In the genomic region with DNA sequence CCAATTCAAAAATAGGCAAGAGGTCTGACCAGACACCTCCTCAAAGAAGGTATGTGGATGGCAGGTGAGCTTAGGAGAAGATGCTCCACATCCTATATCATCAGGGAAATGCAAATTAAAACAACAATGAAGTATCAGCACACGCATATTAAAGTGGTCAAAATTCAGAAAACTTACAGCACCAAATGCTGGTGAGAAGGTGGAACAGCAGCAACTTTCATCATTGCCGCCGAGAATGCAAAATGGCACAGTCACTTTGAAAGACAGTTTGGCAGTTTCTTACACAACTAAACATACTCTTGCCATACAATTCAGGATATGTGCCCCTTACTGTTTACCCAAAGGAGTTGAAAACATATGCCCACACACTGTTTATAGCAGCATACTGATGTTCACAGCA, we compare ENCODE assay signal across 27 cellular contexts. TPM values are rescaled to one million over a fixed set of nuclear protein-coding genes. Genes with fewer than 3 reads are reported as not detected.
DNase-seq lines count a peak whose midpoint lies in the region; ATAC-seq and TF ChIP-seq lines count a peak whose summit lies in the region.
"Had no signal": no experiment of that assay in that cellular context is flagged by ENCODE, and none has a peak within 500 bp of the region (broad histone marks: within the 10 kb centered on the region; RNA-seq: fewer than 3 reads in every experiment).

No MANE protein-coding gene starts in this region.

- WGBS in spleen, 5 donors = 18 to 78% (median 50%) methylated on average over 3 of the region's 3 CpGs

- H3K4me1 ChIP-seq in OCI-LY7 (ENCODE audit: insufficient read depth, low read length, poor library complexity, severe bottlenecking) (no peaks in the 10 kb centered on the region), spleen (no peaks in the 10 kb centered on the region)
- H3K4me1 ChIP-seq: psoas muscle, upper lobe of left lung had no signal

- H3K4me2 ChIP-seq in OCI-LY7 (ENCODE audit: low read length) = no peak overlapping the region

- no peaks in the 10 kb centered on the region for H4K20me1 ChIP-seq in OCI-LY7 (ENCODE audit: insufficient read depth, low read length)

- H3K9me3 ChIP-seq in OCI-LY7 (ENCODE audit: low read length) (no peaks in the 10 kb centered on the region), spleen (no peaks in the 10 kb centered on the region)
- H3K9me3 ChIP-seq: psoas muscle, upper lobe of left lung had no signal

- intact Hi-C loops in OCI-LY7 (cut with micrococcal nuclease; ENCODE audit: unreplicated experiment) (no loop called here), spleen (cut with DNase I; ENCODE audit: low total_unique reads) (no loop called here)

- no peak for TF ChIP-seq POLR2A in spleen (IDR thresholded peaks at IDR 0.05)

- CTCF ChIA-PET in OCI-LY7 (lab: Charles Lee; ENCODE audit: unreplicated experiment) = no interaction called here

- no peaks in the 10 kb centered on the region for H3K79me2 ChIP-seq in OCI-LY7 (ENCODE audit: insufficient read depth, low read depth, low read length)

- no peaks in the 10 kb centered on the region for H3K36me3 Mint-ChIP-seq in immature natural killer cell
- H3K36me3 Mint-ChIP-seq in mesothelial cell of epicardium = no peaks in the 10 kb centered on the region
- H3K36me3 Mint-ChIP-seq: CD8-positive, alpha-beta T cell had no signal

- H3K4me1 Mint-ChIP-seq in immature natural killer cell (no peaks in the 10 kb centered on the region), mesothelial cell of epicardium (no peaks in the 10 kb centered on the region)
- H3K4me1 Mint-ChIP-seq: activated naive CD8-positive, alpha-beta T cell treated with anti-CD3 and anti-CD28 coated beads, Interleukin-2, amount 50 U/mL, for 24 hours had no signal

- DNase-seq in NCI-H1105 treated with DMSO at 0.1 percent for 48 hours (lab: John Stamatoyannopoulos, UW) = peak; percentile 2
- no peak for DNase-seq in NCI-H1105 (lab: John Stamatoyannopoulos, UW)
- no peak for DNase-seq in LNCaP clone FGC (ENCODE audit: low read depth)
- peak; percentile 4 for DNase-seq in OCI-LY7 (ENCODE audit: low spot score)
- no peak for DNase-seq in left lobe of liver (ENCODE audit: low spot score)
- no peak for DNase-seq in immature natural killer cell
- DNase-seq in mesothelial cell of epicardium (ENCODE audit: low spot score in 2 of 2, unreplicated experiment in 2 of 2) = no peak
- DNase-seq in spleen = no peak
- DNase-seq: 8988T; activated CD8-positive, alpha-beta memory T cell treated with anti-CD3 and anti-CD28 coated beads for 24 hours; activated gamma-delta T cell treated with Interleukin-2 at 50 U/mL for 16 hours; activated naive CD8-positive, alpha-beta T cell treated with anti-CD3 and anti-CD28 coated beads, Interleukin-2, amount 50 U/mL, for 24 hours; activated T-cell treated with anti-CD3 and anti-CD28 coated beads, Interleukin-2, amount 50 U/mL, for 1 hour; CD8-positive, alpha-beta T cell; cerebellar nuclear complex; GDM1; HCEC 1CT; MV-4-11; NCI-H187; NCI-H526 treated with DMSO at 0.1 percent for 48 hours; nucleus accumbens; psoas muscle; Right ventricle myocardium superior; stimulated activated CD4-positive, alpha-beta T cell treated with anti-CD3 and anti-CD28 coated beads, Interleukin-1b, Interleukin-23, amount 100 ng/mL, for 48 hours; substantia nigra; upper lobe of left lung had no signal

- TF ChIP-seq CTCF in LNCaP clone FGC (IDR thresholded peaks at IDR 0.05; ENCODE audit: control insufficient read depth, extremely low read depth, insufficient read depth) = peak; percentile 40
- peak; percentile 57 for TF ChIP-seq CTCF in OCI-LY7 (conservative IDR thresholded peaks at IDR 0.05; ENCODE audit: low read length)
- no peak for TF ChIP-seq CTCF in mesothelial cell of epicardium (IDR thresholded peaks at IDR 0.05; ENCODE audit: unreplicated experiment)
- TF ChIP-seq CTCF in spleen (IDR thresholded peaks at IDR 0.05 in 8 of 11, conservative IDR thresholded peaks at IDR 0.05 in 3 of 11) = no peak

- POLR2A ChIA-PET in OCI-LY7 (lab: Charles Lee) = no interaction called here

- no TSS peak for BruUV-seq in OCI-LY7 (replicated peaks; lab: Mats Ljungman, UMichigan)

- no peaks in the 10 kb centered on the region for H3K9me3 Mint-ChIP-seq in immature natural killer cell
- peaks cover 55% of the 10 kb centered on the region for H3K9me3 Mint-ChIP-seq in mesothelial cell of epicardium
- H3K9me3 Mint-ChIP-seq: activated naive CD8-positive, alpha-beta T cell treated with anti-CD3 and anti-CD28 coated beads, Interleukin-2, amount 50 U/mL, for 24 hours; CD8-positive, alpha-beta T cell had no signal

- H2AFZ ChIP-seq in OCI-LY7 (ENCODE audit: low read length) = no peak overlapping the region

- no peaks in the 10 kb centered on the region for H3K9me2 ChIP-seq in OCI-LY7 (ENCODE audit: insufficient read depth, low read length)

- no peak overlapping the region for H3K27ac ChIP-seq in OCI-LY7 (ENCODE audit: low read depth, low read length, poor library complexity, severe bottlenecking)
- no peak overlapping the region for H3K27ac ChIP-seq in spleen
- H3K27ac ChIP-seq: psoas muscle, upper lobe of left lung had no signal

- peaks cover 0 to 27% (median 0%) of the 10 kb centered on the region in 7 donors for H3K27me3 ChIP-seq in spleen (replicated peaks in 1 of 7)
- H3K27me3 ChIP-seq: upper lobe of left lung had no signal

- ATAC-seq in left lobe of liver = peak; percentile 82
- ATAC-seq: activated naive CD8-positive, alpha-beta T cell treated with anti-CD3 and anti-CD28 coated beads, Interleukin-2, amount 50 U/mL, for 24 hours; CD8-positive, alpha-beta T cell; psoas muscle had no signal

- H3K4me3 Mint-ChIP-seq in immature natural killer cell = no peak overlapping the region
- H3K4me3 Mint-ChIP-seq in mesothelial cell of epicardium = no peak overlapping the region
- H3K4me3 Mint-ChIP-seq: activated naive CD8-positive, alpha-beta T cell treated with anti-CD3 and anti-CD28 coated beads, Interleukin-2, amount 50 U/mL, for 24 hours; CD8-positive, alpha-beta T cell had no signal

- H3K27ac Mint-ChIP-seq in immature natural killer cell (no peak overlapping the region), mesothelial cell of epicardium (no peak overlapping the region)
- H3K27ac Mint-ChIP-seq: activated naive CD8-positive, alpha-beta T cell treated with anti-CD3 and anti-CD28 coated beads, Interleukin-2, amount 50 U/mL, for 24 hours; CD8-positive, alpha-beta T cell had no signal

- H3K4me3 ChIP-seq in LNCaP clone FGC (ENCODE audit: low read depth, low read length) (no peak overlapping the region), OCI-LY7 (ENCODE audit: low read depth, low read length, poor library complexity, severe bottlenecking) (no peak overlapping the region), spleen (no peak overlapping the region)
- H3K4me3 ChIP-seq: psoas muscle, upper lobe of left lung had no signal

- peaks cover 5 to 14% (median 11%) of the 10 kb centered on the region in 3 donors for H3K27me3 Mint-ChIP-seq in immature natural killer cell (ENCODE audit: low read depth in 3 of 3)
- no peaks in the 10 kb centered on the region for H3K27me3 Mint-ChIP-seq in mesothelial cell of epicardium (ENCODE audit: low read depth)

- H3K36me3 ChIP-seq in OCI-LY7 (ENCODE audit: insufficient read depth, low read length) (no peaks in the 10 kb centered on the region), spleen (no peaks in the 10 kb centered on the region)
- H3K36me3 ChIP-seq: upper lobe of left lung had no signal

RNA-seq across cellular contexts. Expression of gene OR10H4, which starts 22.4 kb away (rescaled TPM):
- not detected in 2 replicates for total RNA-seq in OCI-LY7 (2014; rRNA removed; shearing (Covaris generic))
- total RNA-seq in OCI-LY7 (2022) (not detected in 2 replicates), left lobe of liver (not detected), mesothelial cell of epicardium (not detected in 3 replicates), spleen (not detected)
- polyA plus RNA-seq in immature natural killer cell (not detected), spleen (not detected)
- total RNA-seq: CD8-positive, alpha-beta T cell; myocyte; psoas muscle; Right ventricle myocardium superior; upper lobe of left lung had no signal
- polyA plus RNA-seq: psoas muscle had no signal

RNA-seq across cellular contexts. Expression of gene CYP4F11, which starts 36.9 kb away (rescaled TPM):
- total RNA-seq in OCI-LY7 (2014; rRNA removed; shearing (Covaris generic)) = 0.18 and 0.22 TPM in 2 replicates
- total RNA-seq in OCI-LY7 (2022) (0.25 TPM in 1 of 2 replicates, not detected in the other), left lobe of liver (97.0 TPM), mesothelial cell of epicardium (not detected in 3 replicates), spleen (1 to 10 TPM in 5 of 7 donors, under 1 TPM in 1, not detected in 1; 0.34 to 4.9 (median 1.9) TPM)
- polyA plus RNA-seq in immature natural killer cell (not detected), spleen (under 1 TPM in 2 of 3 donors, not detected in 1; 0.07 to 0.58 TPM)
- total RNA-seq: CD8-positive, alpha-beta T cell; myocyte had no signal

Comparison
In these comparisons a context has a peak if more than half of its experiments do, and no peak if none do; other contexts are left out.
1. DNase-seq: peak in NCI-H1105 treated with DMSO at 0.1 percent for 48 hours (single experiment) and OCI-LY7 (single experiment); none in NCI-H1105 (single experiment), LNCaP clone FGC (single experiment), left lobe of liver (single experiment), immature natural killer cell (0 of 3), mesothelial cell of epicardium (0 of 2) and spleen (single experiment).
2. CTCF ChIP-seq: peak in LNCaP clone FGC (single experiment) and OCI-LY7 (single experiment); none in mesothelial cell of epicardium (single experiment) and spleen (0 of 11).
3. RNA of gene CYP4F11, which starts 36.9 kb away (total RNA-seq): 97.0 TPM in left lobe of liver (single experiment); 0.34 to 4.9 TPM in spleen, 0.18 to 0.25 TPM in OCI-LY7 and not detected in mesothelial cell of epicardium; every median in the first group is over 10 times any median in the second.